In genomic region chr2:3307236-3307635, GRCh38 we compare ENCODE assay signal across 17 cellular contexts.
DNase-seq lines count a peak whose midpoint lies in the region; ATAC-seq, FAIRE-seq and TF ChIP-seq lines count a peak whose summit lies in the region.
"Had no signal": no experiment of that assay in that cellular context is flagged by ENCODE, and none has a peak within 500 bp of the region (broad histone marks: within the 10 kb centered on the region; RNA-seq: fewer than 3 reads in every experiment).

No MANE protein-coding gene starts in this region.

- H3K79me2 ChIP-seq in HepG2 (ENCODE audit: insufficient read depth, low read length) (peaks cover 8% of the 10 kb centered on the region), trophoblast cell (ENCODE audit: control insufficient read depth, insufficient read depth, low read length, poor library complexity) (peaks cover 4% of the 10 kb centered on the region)

- H3K27me3 ChIP-seq in HepG2 (ENCODE audit: control insufficient read depth in 1 of 2, insufficient read depth in 2 of 2, low read length in 2 of 2) (no peaks in the 10 kb centered on the region), trophoblast cell (ENCODE audit: insufficient read depth, low read length) (no peaks in the 10 kb centered on the region)
- H3K27me3 ChIP-seq: BLaER1 treated with 17β-estradiol and CSF1 and Interleukin-3, amounts not matched to agents 10 nM and 100 nM had no signal

- CTCF ChIA-PET in HepG2 (lab: Yijun Ruan, JAX; ENCODE audit: low intra/inter-chr PET ratio, low total read pairs): no interaction called here

- H3K27me3 Mint-ChIP-seq in CD14-positive monocyte (ENCODE audit: low read depth in 3 of 3) (peaks cover 1 to 7% (median 3%) of the 10 kb centered on the region in 3 donors), chondrocyte (ENCODE audit: low read depth) (no peaks in the 10 kb centered on the region)
- H3K27me3 Mint-ChIP-seq: B cell; CD4-positive, CD25-positive, alpha-beta regulatory T cell; CD8-positive, alpha-beta memory T cell had no signal

- H3K4ac ChIP-seq in trophoblast cell (ENCODE audit: low read depth, low read length): peak overlapping the region; percentile 27

- no peak for TF ChIP-seq RAD21 in HepG2 (CRISPR knock-in tag; IDR thresholded peaks at IDR 0.05)

- H3K4me1 ChIP-seq in HepG2 (ENCODE audit: insufficient read depth, low read length) (peaks cover 18% of the 10 kb centered on the region), trophoblast cell (ENCODE audit: control insufficient read depth in 1 of 2, insufficient read depth in 2 of 2, low read length in 2 of 2) (peaks cover 10 to 13% of the 10 kb centered on the region in 2 experiments)
- H3K4me1 ChIP-seq: Caco-2 had no signal

- H3K36me3 Mint-ChIP-seq in CD14-positive monocyte (peaks cover 5% of the 10 kb centered on the region in 2 donors), chondrocyte (ENCODE audit: low read depth) (no peaks in the 10 kb centered on the region)

- H3K14ac ChIP-seq in trophoblast cell (ENCODE audit: low read length): no peak overlapping the region

- no peak for TF ChIP-seq POLR2A in HepG2 (IDR thresholded peaks at IDR 0.05; ENCODE audit: insufficient read depth in 1 of 2, low read depth in 2 of 2, low read length in 2 of 2)

- H3K4me2 ChIP-seq in HepG2 (ENCODE audit: low read depth, low read length) (no peak overlapping the region), trophoblast cell (ENCODE audit: low read length) (no peak overlapping the region)
- H3K4me2 ChIP-seq: BLaER1 treated with 17β-estradiol and CSF1 and Interleukin-3, amounts not matched to agents 10 nM and 100 nM had no signal

- in situ Hi-C loops in HepG2 (cut with HindIII; ENCODE audit: extremely low pct_ligation_motif_present, low pct_unique_long_range_greater_than_20kb): no loop called here

- no peak for TF ChIP-seq EP300 in HepG2 (IDR thresholded peaks at IDR 0.05; ENCODE audit: low read depth in 2 of 2, low read length in 2 of 2)
- no peak for TF ChIP-seq EP300 in HepG2 (CRISPR knock-in tag; IDR thresholded peaks at IDR 0.05; ENCODE audit: borderline replicate concordance)

- H3K9me3 Mint-ChIP-seq in CD14-positive monocyte (no peaks in the 10 kb centered on the region), chondrocyte (ENCODE audit: low read depth) (no peaks in the 10 kb centered on the region)
- H3K9me3 Mint-ChIP-seq: CD4-positive, CD25-positive, alpha-beta regulatory T cell; CD8-positive, alpha-beta memory T cell had no signal

- H3K23ac ChIP-seq in trophoblast cell (ENCODE audit: low read length): no peak overlapping the region

- H3K79me1 ChIP-seq in trophoblast cell (ENCODE audit: low read length): peaks cover 6% of the 10 kb centered on the region

- peaks cover 3 to 6% of the 10 kb centered on the region in 2 experiments; a peak in 4 of 5 replicates for H3K36me3 ChIP-seq in HepG2 (replicated peaks in 1 of 2; ENCODE audit: control insufficient read depth in 1 of 2, insufficient read depth in 2 of 2, low read length in 2 of 2)
- peaks cover 0 to 3% of the 10 kb centered on the region in 2 experiments for H3K36me3 ChIP-seq in trophoblast cell (ENCODE audit: control insufficient read depth in 1 of 2, insufficient read depth in 2 of 2, low read length in 2 of 2)
- H3K36me3 ChIP-seq: HAP-1 had no signal

- intact Hi-C loops in CD14-positive monocyte (cut with micrococcal nuclease): no loop called here
- intact Hi-C loops in HepG2 (cut with micrococcal nuclease; ENCODE audit: unreplicated experiment): loop anchor here (10.0 kb wide), 1 partner anchor 348 kb away; the partner anchor contains the start of gene ALLC

- no TSS peak for BruUV-seq in HepG2 (replicated peaks; lab: Mats Ljungman, UMichigan)

- FAIRE-seq in HepG2 (lab: Jason Lieb, UNC): no peak
- FAIRE-seq: D721Med, G401.6, GM12892, GM18507 had no signal

- H3K27ac Mint-ChIP-seq in CD14-positive monocyte (peak overlapping the region in 1 of 7 donors; percentile 41), chondrocyte (ENCODE audit: unreplicated experiment) (no peak overlapping the region)
- H3K27ac Mint-ChIP-seq: B cell had no signal

- H3K18ac ChIP-seq in trophoblast cell (ENCODE audit: low read length): peak overlapping the region; percentile 73

- peaks cover 9% of the 10 kb centered on the region for H3K4me1 Mint-ChIP-seq in CD14-positive monocyte
- peaks cover 15% of the 10 kb centered on the region for H3K4me1 Mint-ChIP-seq in chondrocyte (ENCODE audit: low read depth)

- WGBS in HepG2 (ENCODE audit: low lambda C conversion rate): 99% methylated on average over 9 of the region's 9 CpGs
- WGBS in trophoblast cell (ENCODE audit: extremely low coverage, insufficient coverage, insufficient read length): no CpG with 5 or more reads among the region's 9 CpGs

- H3K9ac ChIP-seq in HepG2 (ENCODE audit: insufficient read depth, low read depth, low read length) (no peak overlapping the region), trophoblast cell (ENCODE audit: low read length) (no peak overlapping the region)
- H3K9ac ChIP-seq: BLaER1 treated with 17β-estradiol and CSF1 and Interleukin-3, amounts not matched to agents 10 nM and 100 nM had no signal

- H3K4me3 ChIP-seq in HepG2 (replicated peaks in 1 of 3; ENCODE audit: insufficient read depth in 1 of 3, low read depth in 2 of 3, low read length in 3 of 3): no peak overlapping the region
- no peak overlapping the region for H3K4me3 ChIP-seq in trophoblast cell (ENCODE audit: low read depth, low read length)
- H3K4me3 ChIP-seq: BLaER1 treated with 17β-estradiol and CSF1 and Interleukin-3, amounts not matched to agents 10 nM and 100 nM; HAP-1 had no signal

- H3K9me3 ChIP-seq in HepG2 (ENCODE audit: low read length) (no peaks in the 10 kb centered on the region), trophoblast cell (ENCODE audit: insufficient read depth, low read depth, low read length) (peaks cover 5% of the 10 kb centered on the region)
- H3K9me3 ChIP-seq: Caco-2, HAP-1 had no signal

- H2BK120ac ChIP-seq in trophoblast cell (ENCODE audit: insufficient read depth, low read length, poor library complexity): no peak overlapping the region

- no peak for ATAC-seq in HepG2

- no peak overlapping the region for H4K8ac ChIP-seq in trophoblast cell (ENCODE audit: low read depth, low read length)

- DNase-seq in CD14-positive monocyte (ENCODE audit: low spot score) (peak; percentile 25), chondrocyte (ENCODE audit: low spot score) (peak; percentile 56), HepG2 (ENCODE audit: low spot score) (no peak), trophoblast cell (no peak), GM10266 (ENCODE audit: extremely low spot score) (no peak), GM19240 (ENCODE audit: insufficient read length, low spot score) (no peak), MV-4-11 (lab: John Stamatoyannopoulos, UW) (no peak)
- DNase-seq: Caco-2; CD4-positive, CD25-positive, alpha-beta regulatory T cell; CD8-positive, alpha-beta memory T cell had no signal

- H3K4me3 Mint-ChIP-seq in CD14-positive monocyte (no peak overlapping the region), chondrocyte (ENCODE audit: unreplicated experiment) (no peak overlapping the region)
- H3K4me3 Mint-ChIP-seq: B cell; CD4-positive, CD25-positive, alpha-beta regulatory T cell; CD8-positive, alpha-beta memory T cell had no signal

- POLR2A ChIA-PET in HepG2 (lab: Yijun Ruan, JAX): no interaction called here

- H2AK5ac ChIP-seq in trophoblast cell (ENCODE audit: low read length): no peak overlapping the region

- H4K91ac ChIP-seq in trophoblast cell (ENCODE audit: low read depth, low read length): no peak overlapping the region

- no peak overlapping the region for H4K12ac ChIP-seq in trophoblast cell (ENCODE audit: low read depth, low read length)

- TF ChIP-seq CTCF in CD14-positive monocyte (IDR thresholded peaks at IDR 0.05): no peak
- TF ChIP-seq CTCF in chondrocyte (IDR thresholded peaks at IDR 0.05): no peak
- TF ChIP-seq CTCF in HepG2 (CRISPR knock-in tag; IDR thresholded peaks at IDR 0.05): no peak
- TF ChIP-seq CTCF in GM10266 (IDR thresholded peaks at IDR 0.05; ENCODE audit: control insufficient read depth, insufficient read depth, low read depth, missing control alignments): no peak

- peaks cover 13% of the 10 kb centered on the region; the same call in 1 of the 2 replicates for H4K20me1 ChIP-seq in HepG2 (ENCODE audit: insufficient read depth, low read length)

- H2BK12ac ChIP-seq in trophoblast cell (ENCODE audit: low read length): no peak overlapping the region

- H2BK5ac ChIP-seq in trophoblast cell (ENCODE audit: low read depth, low read length, poor library complexity): no peak overlapping the region

- H2AFZ ChIP-seq in HepG2 (ENCODE audit: low read length) (no peak overlapping the region), trophoblast cell (ENCODE audit: insufficient read depth, low read length, poor library complexity) (no peak overlapping the region)

- no peak overlapping the region for H3K27ac ChIP-seq in HepG2 (ENCODE audit: extremely low read length, insufficient read depth, low read length)
- H3K27ac ChIP-seq in trophoblast cell (ENCODE audit: low read depth, low read length): no peak overlapping the region
- H3K27ac ChIP-seq: BLaER1 treated with 17β-estradiol and CSF1 and Interleukin-3, amounts not matched to agents 10 nM and 100 nM had no signal

TF ChIP-seq in HepG2, 621 proteins besides CTCF, POLR2A, EP300 and RAD21:
- TF ChIP-seq STAT5B (CRISPR knock-in tag; IDR thresholded peaks at IDR 0.05) (no peak), NRL (CRISPR knock-in tag; IDR thresholded peaks at IDR 0.05; ENCODE audit: borderline replicate concordance) (0 out of 2 replicates have a peak, but pooled peaks have one; percentile 30)

Comparison
In these comparisons a context has a peak if more than half of its experiments do, and no peak if none do; other contexts are left out.
1. DNase-seq: peak in CD14-positive monocyte (single experiment) and chondrocyte (single experiment); none in HepG2 (single experiment), trophoblast cell (0 of 2), GM10266 (single experiment), GM19240 (single experiment) and MV-4-11 (single experiment).